Comparison of ENCODE assay signal across 16 cellular contexts in genomic region chr2:7725850-7726242, GRCh38.
DNase-seq lines count a peak whose midpoint lies in the region; ATAC-seq and TF ChIP-seq lines count a peak whose summit lies in the region.
"Had no signal": no experiment of that assay in that cellular context is flagged by ENCODE, and none has a peak within 500 bp of the region (broad histone marks: within the 10 kb centered on the region; RNA-seq: fewer than 3 reads in every experiment).

No MANE protein-coding gene starts in this region.

- H3K9me3 ChIP-seq in OCI-LY1 (ENCODE audit: low read length), result no peaks in the 10 kb centered on the region
- H3K9me3 ChIP-seq in testis, result no peaks in the 10 kb centered on the region
- H3K9me3 ChIP-seq: BLaER1, gastroesophageal sphincter, right lobe of liver, SJSA1, tibial nerve had no signal

- H2AFZ ChIP-seq in OCI-LY1 (ENCODE audit: low read length), result no peak overlapping the region

- intact Hi-C loops in natural killer cell (cut with micrococcal nuclease), result loop anchor here (1.0 to 10.0 kb wide), 4 partner anchors 19 to 619 kb away; no protein-coding TSS in a partner anchor
- intact Hi-C loops in testis (cut with DNase I; ENCODE audit: low total_unique reads), result no loop called here

- TF ChIP-seq CTCF in OCI-LY1 (IDR thresholded peaks at IDR 0.05; ENCODE audit: low read length) (no peak), astrocyte of the cerebellum (IDR thresholded peaks at IDR 0.05; ENCODE audit: low read depth, low read length, missing control alignments) (no peak), natural killer cell (IDR thresholded peaks at IDR 0.05) (no peak), testis (IDR thresholded peaks at IDR 0.05) (no peak)

- DNase-seq in NCI-H146 (lab: John Stamatoyannopoulos, UW), result peak; percentile 19
- no peak for DNase-seq in NCI-H146 treated with DMSO at 0.1 percent for 48 hours (lab: John Stamatoyannopoulos, UW; ENCODE audit: unreplicated experiment)
- peak; percentile 43 for DNase-seq in astrocyte of the cerebellum (ENCODE audit: low read depth)
- no peak for DNase-seq in natural killer cell
- DNase-seq in dermis blood vessel endothelial cell, result no peak
- DNase-seq in testis, result no peak
- DNase-seq: H7, NCI-H187 treated with DMSO at 0.1 percent for 48 hours, right lobe of liver had no signal

- TF ChIP-seq POLR2A in testis (IDR thresholded peaks at IDR 0.05), result no peak

- H3K4me1 Mint-ChIP-seq in natural killer cell, result peaks cover 57 to 68% of the 10 kb centered on the region in 2 donors

- H3K27ac Mint-ChIP-seq in natural killer cell, result peak overlapping the region; percentile 79 to 81

- no peaks in the 10 kb centered on the region for H3K9me3 Mint-ChIP-seq in natural killer cell

- in situ Hi-C loops in astrocyte of the cerebellum (cut with HindIII; ENCODE audit: low sequenced_read_pairs), result no loop called here

- H3K27ac ChIP-seq in OCI-LY1 (ENCODE audit: low read depth, low read length, poor library complexity, severe bottlenecking) (no peak overlapping the region), testis (no peak overlapping the region)
- H3K27ac ChIP-seq: 22Rv1, BLaER1, gastroesophageal sphincter, right lobe of liver, SJSA1, tibial nerve had no signal

- H3K4me1 ChIP-seq in OCI-LY1 (ENCODE audit: insufficient read depth, low read length, severe bottlenecking) (peaks cover 21% of the 10 kb centered on the region), testis (no peaks in the 10 kb centered on the region)
- H3K4me1 ChIP-seq: BLaER1, gastroesophageal sphincter, right lobe of liver, SJSA1, tibial nerve had no signal

- peak overlapping the region; percentile 26; the same call in 1 of the 2 replicates for H3K4me2 ChIP-seq in OCI-LY1 (ENCODE audit: low read length)

- no peaks in the 10 kb centered on the region for H3K79me2 ChIP-seq in OCI-LY1 (ENCODE audit: insufficient read depth, low read length)

- WGBS in testis, 2 donors, result 86 to 92% methylated on average over 1 of the region's 1 CpG

- H3K27me3 ChIP-seq in OCI-LY1 (ENCODE audit: insufficient read depth, low read length), result no peaks in the 10 kb centered on the region
- H3K27me3 ChIP-seq in testis, result no peaks in the 10 kb centered on the region
- H3K27me3 ChIP-seq: BLaER1, gastroesophageal sphincter, right lobe of liver, SJSA1, tibial nerve had no signal

- no peaks in the 10 kb centered on the region for H3K9me2 ChIP-seq in OCI-LY1 (ENCODE audit: low read depth, low read length)

- no peak overlapping the region for H3K9ac ChIP-seq in OCI-LY1 (ENCODE audit: low read length)
- H3K9ac ChIP-seq: BLaER1 had no signal

- no peaks in the 10 kb centered on the region for H3F3A ChIP-seq in OCI-LY1 (ENCODE audit: insufficient read depth, low read length)

- ATAC-seq in natural killer cell (peak; percentile 8 to 27 (median 9)), HG02642 (IDR thresholded peaks at IDR 0.05; ENCODE audit: poor library complexity, unreplicated experiment) (no peak)
- ATAC-seq: gastroesophageal sphincter had no signal

- H3K4me3 ChIP-seq in OCI-LY1 (ENCODE audit: low read depth, low read length, poor library complexity, severe bottlenecking), result no peak overlapping the region
- H3K4me3 ChIP-seq in astrocyte of the cerebellum (ENCODE audit: low read depth, low read length), result no peak overlapping the region
- no peak overlapping the region for H3K4me3 ChIP-seq in testis
- H3K4me3 ChIP-seq: BLaER1, gastroesophageal sphincter, right lobe of liver, SJSA1, tibial nerve had no signal

- H3K36me3 Mint-ChIP-seq in natural killer cell, result no peaks in the 10 kb centered on the region

- no peaks in the 10 kb centered on the region for H4K20me1 ChIP-seq in OCI-LY1 (ENCODE audit: insufficient read depth, low read length)
- H4K20me1 ChIP-seq: BLaER1 had no signal

- H3K27me3 Mint-ChIP-seq in natural killer cell (ENCODE audit: low read depth in 2 of 2), result no peaks in the 10 kb centered on the region

- H3K36me3 ChIP-seq in OCI-LY1 (ENCODE audit: insufficient read depth, low read length) (no peaks in the 10 kb centered on the region), testis (ENCODE audit: low read depth, missing control alignments) (no peaks in the 10 kb centered on the region)
- H3K36me3 ChIP-seq: BLaER1, gastroesophageal sphincter, right lobe of liver, SJSA1, tibial nerve had no signal

- peak overlapping the region; percentile 79 for H3K4me3 Mint-ChIP-seq in natural killer cell

Comparison
In these comparisons a context has a peak if more than half of its experiments do, and no peak if none do; other contexts are left out.
1. DNase-seq: peak in NCI-H146 (single experiment) and astrocyte of the cerebellum (single experiment); none in NCI-H146 treated with DMSO at 0.1 percent for 48 hours (single experiment), natural killer cell (single experiment), dermis blood vessel endothelial cell (single experiment) and testis (single experiment).